In the genomic region with DNA sequence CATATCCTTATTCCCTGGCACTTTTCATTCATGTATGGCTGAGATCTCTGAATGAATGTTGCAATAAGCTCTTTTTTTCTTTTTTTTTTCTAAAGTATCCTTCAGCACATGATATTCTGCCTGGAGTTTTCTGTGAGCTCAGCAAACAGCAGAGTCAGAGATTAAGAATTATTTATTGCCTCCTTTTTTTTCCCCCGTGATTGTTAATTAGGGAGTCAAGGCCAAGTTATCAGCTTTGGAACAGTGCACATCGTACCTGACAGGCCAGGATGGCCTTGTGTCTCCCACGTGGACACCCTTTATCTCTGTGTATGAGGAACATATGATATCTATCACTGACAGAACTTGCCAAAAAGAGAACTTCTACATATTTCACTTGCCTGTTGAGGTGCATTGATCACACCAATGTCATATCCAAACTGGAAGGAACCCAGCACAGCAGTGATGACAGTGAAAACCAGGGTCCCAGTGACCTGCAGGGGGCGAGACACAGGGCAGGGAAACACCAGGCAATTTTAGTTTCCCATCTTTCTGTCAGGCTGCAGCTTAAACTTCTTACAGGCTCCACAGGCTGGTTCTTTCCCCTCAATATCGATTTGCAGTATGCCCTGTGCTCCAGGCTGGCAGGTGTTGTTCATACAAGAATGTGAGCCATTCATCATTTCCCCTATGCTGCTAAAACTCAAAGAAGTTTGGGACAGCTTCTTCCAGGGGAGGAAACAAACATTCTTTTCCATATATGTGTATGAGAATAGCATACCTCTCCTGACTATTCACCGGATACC, we compare ENCODE assay signal across 1 cellular context.
TF ChIP-seq lines count a peak whose summit lies in the region.

No MANE protein-coding gene starts in this region.

TF ChIP-seq in HepG2, 621 proteins besides CTCF, POLR2A, EP300 and RAD21 (continued from another document):
- TF ChIP-seq SOX6 (IDR thresholded peaks at IDR 0.05) (no peak), SOX6 (CRISPR knock-in tag; IDR thresholded peaks at IDR 0.05) (0 out of 2 replicates have a peak, but pooled peaks have one; percentile 17), RXRB (CRISPR knock-in tag; IDR thresholded peaks at IDR 0.05; ENCODE audit: borderline replicate concordance) (0 out of 2 replicates have a peak, but pooled peaks have one; percentile 11), RBAK (CRISPR knock-in tag; IDR thresholded peaks at IDR 0.05) (no peak), STAG1 (CRISPR knock-in tag; IDR thresholded peaks at IDR 0.05) (peak; percentile 35; the same call in 1 of the 2 replicates), SMC3 (IDR thresholded peaks at IDR 0.05; ENCODE audit: low read length) (peak; percentile 50; the same call in 1 of the 2 replicates), SAP130 (CRISPR knock-in tag; IDR thresholded peaks at IDR 0.05; ENCODE audit: low read depth) (peak; percentile 31; the same call in 1 of the 2 replicates), KMT2A (CRISPR knock-in tag; IDR thresholded peaks at IDR 0.05) (no peak), MIXL1 (CRISPR knock-in tag; IDR thresholded peaks at IDR 0.05) (0 out of 2 replicates have a peak, but pooled peaks have one; percentile 10), XRCC5 (optimal IDR thresholded peaks at IDR 0.05; ENCODE audit: low read length) (peak; percentile 43), MED8 (CRISPR knock-in tag; IDR thresholded peaks at IDR 0.05; ENCODE audit: insufficient replicate concordance) (no peak), TEAD2 (CRISPR knock-in tag; IDR thresholded peaks at IDR 0.05) (no peak)
- TF ChIP-seq, protein P1, sequence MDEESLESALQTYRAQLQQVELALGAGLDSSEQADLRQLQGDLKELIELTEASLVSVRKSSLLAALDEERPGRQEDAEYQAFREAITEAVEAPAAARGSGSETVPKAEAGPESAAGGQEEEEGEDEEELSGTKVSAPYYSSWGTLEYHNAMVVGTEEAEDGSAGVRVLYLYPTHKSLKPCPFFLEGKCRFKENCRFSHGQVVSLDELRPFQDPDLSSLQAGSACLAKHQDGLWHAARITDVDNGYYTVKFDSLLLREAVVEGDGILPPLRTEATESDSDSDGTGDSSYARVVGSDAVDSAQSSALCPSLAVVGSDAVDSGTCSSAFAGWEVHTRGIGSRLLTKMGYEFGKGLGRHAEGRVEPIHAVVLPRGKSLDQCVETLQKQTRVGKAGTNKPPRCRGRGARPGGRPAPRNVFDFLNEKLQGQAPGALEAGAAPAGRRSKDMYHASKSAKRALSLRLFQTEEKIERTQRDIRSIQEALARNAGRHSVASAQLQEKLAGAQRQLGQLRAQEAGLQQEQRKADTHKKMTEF (CRISPR knock-in tag; IDR thresholded peaks at IDR 0.05) = 0 out of 2 replicates have a peak, but pooled peaks have one; percentile 16
- TF ChIP-seq, protein P2, sequence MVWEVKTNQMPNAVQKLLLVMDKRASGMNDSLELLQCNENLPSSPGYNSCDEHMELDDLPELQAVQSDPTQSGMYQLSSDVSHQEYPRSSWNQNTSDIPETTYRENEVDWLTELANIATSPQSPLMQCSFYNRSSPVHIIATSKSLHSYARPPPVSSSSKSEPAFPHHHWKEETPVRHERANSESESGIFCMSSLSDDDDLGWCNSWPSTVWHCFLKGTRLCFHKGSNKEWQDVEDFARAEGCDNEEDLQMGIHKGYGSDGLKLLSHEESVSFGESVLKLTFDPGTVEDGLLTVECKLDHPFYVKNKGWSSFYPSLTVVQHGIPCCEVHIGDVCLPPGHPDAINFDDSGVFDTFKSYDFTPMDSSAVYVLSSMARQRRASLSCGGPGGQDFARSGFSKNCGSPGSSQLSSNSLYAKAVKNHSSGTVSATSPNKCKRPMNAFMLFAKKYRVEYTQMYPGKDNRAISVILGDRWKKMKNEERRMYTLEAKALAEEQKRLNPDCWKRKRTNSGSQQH (CRISPR knock-in tag; IDR thresholded peaks at IDR 0.05; ENCODE audit: low read depth) = no peak
